ENCODE assay signal across 11 cellular contexts in the genomic region with DNA sequence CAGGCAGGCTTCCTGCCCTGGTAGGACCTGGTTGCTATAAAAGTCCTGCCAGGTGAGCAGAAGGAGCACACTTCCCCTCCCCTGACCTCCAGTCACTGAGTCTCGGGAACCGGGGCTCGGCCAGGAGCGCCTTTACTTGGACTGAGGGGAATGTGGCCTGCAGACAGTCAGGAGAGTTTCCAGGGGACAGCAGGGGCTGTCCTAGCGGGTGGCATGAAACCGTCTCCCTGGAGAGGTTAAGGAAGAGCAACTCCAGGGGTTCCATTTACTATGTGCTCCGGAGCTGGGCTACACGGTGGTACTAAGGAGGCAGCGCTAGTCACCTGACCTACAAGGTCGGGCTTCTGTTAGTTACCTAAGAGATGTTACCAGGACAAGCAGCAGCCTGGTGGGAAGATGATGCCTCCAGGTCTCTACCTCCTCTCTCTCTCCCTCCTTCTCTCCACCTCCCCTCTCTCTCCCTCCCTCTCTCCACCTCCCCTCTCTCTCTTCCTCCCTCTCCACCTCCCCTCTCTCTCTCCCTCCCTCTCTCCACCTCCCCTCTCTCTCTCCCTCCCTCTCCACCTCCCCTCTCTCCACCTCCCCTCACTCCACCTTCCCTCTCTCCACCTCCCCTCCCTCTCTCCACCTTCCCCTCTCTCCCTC. TPM values are rescaled to one million over a fixed set of nuclear protein-coding genes. Genes with fewer than 3 reads are reported as not detected.
DNase-seq lines count a peak whose midpoint lies in the region; ATAC-seq, FAIRE-seq and TF ChIP-seq lines count a peak whose summit lies in the region.
"Had no signal": no experiment of that assay in that cellular context is flagged by ENCODE, and none has a peak within 500 bp of the region (broad histone marks: within the 10 kb centered on the region; RNA-seq: fewer than 3 reads in every experiment).

No MANE protein-coding gene starts in this region.

- no peak overlapping the region for H3K27ac ChIP-seq in kidney (ENCODE audit: low read depth in 2 of 2, low read length in 2 of 2)
- H3K27ac ChIP-seq: lower lobe of right lung, stomach had no signal

- H3K9me3 ChIP-seq in T-helper 17 cell (ENCODE audit: control insufficient read depth, low read length, poor library complexity, severe bottlenecking) = no peaks in the 10 kb centered on the region
- no peaks in the 10 kb centered on the region for H3K9me3 ChIP-seq in kidney (ENCODE audit: control insufficient read depth in 1 of 2, low read length in 2 of 2)
- H3K9me3 ChIP-seq: lower lobe of right lung, stomach had no signal

- FAIRE-seq in kidney (lab: Jason Lieb, UNC) = no peak

- H3K27me3 Mint-ChIP-seq in T-helper 17 cell = no peaks in the 10 kb centered on the region

- ATAC-seq in T-helper 17 cell = no peak
- ATAC-seq in GM18909 (IDR thresholded peaks at IDR 0.05; ENCODE audit: poor library complexity, unreplicated experiment) = no peak
- ATAC-seq: lower lobe of right lung had no signal

- H3K27ac Mint-ChIP-seq in T-helper 17 cell = peak overlapping the region; percentile 87

- intact Hi-C loops in kidney (cut with DNase I) = no loop called here
- intact Hi-C loops in posterior cingulate gyrus (cut with DNase I) = no loop called here
- intact Hi-C loops in lower leg skin (cut with DNase I; ENCODE audit: low total_unique reads) = no loop called here

- H3K4me3 ChIP-seq in kidney (ENCODE audit: low read length in 2 of 2) (no peak overlapping the region), lower leg skin (ENCODE audit: low read depth, poor library complexity, severe bottlenecking) (no peak overlapping the region)
- H3K4me3 ChIP-seq: lower lobe of right lung, stomach had no signal

- no peak overlapping the region for H3K4me3 Mint-ChIP-seq in T-helper 17 cell
- H3K4me3 Mint-ChIP-seq: activated naive CD4-positive, alpha-beta T cell treated with anti-CD3 and anti-CD28 coated beads for 36 hours had no signal

- H3K36me3 ChIP-seq in kidney (ENCODE audit: control insufficient read depth in 1 of 2, insufficient read depth in 2 of 2, low read length in 2 of 2) = peaks cover 6 to 7% of the 10 kb centered on the region in 2 donors

- DNase-seq in DMS153 treated with DMSO at 0.1 percent for 48 hours (lab: John Stamatoyannopoulos, UW; ENCODE audit: unreplicated experiment) = peak; percentile 54
- peak; percentile 51 for DNase-seq in NCI-H1105 treated with DMSO at 0.1 percent for 48 hours (lab: John Stamatoyannopoulos, UW)
- DNase-seq in T-helper 17 cell = no peak
- peak; percentile 69 for DNase-seq in kidney
- no peak for DNase-seq in posterior cingulate gyrus
- DNase-seq in lower leg skin (ENCODE audit: low spot score in 2 of 2) = no peak
- no peak for DNase-seq in middle frontal gyrus (ENCODE audit: extremely low spot score, low spot score)
- DNase-seq: activated naive CD4-positive, alpha-beta T cell treated with anti-CD3 and anti-CD28 coated beads for 36 hours; lower lobe of right lung; stomach had no signal

- H3K36me3 Mint-ChIP-seq in T-helper 17 cell (ENCODE audit: low read depth) = no peaks in the 10 kb centered on the region

- H3K4me1 Mint-ChIP-seq in T-helper 17 cell = peaks cover 9% of the 10 kb centered on the region

- TF ChIP-seq CTCF in kidney (IDR thresholded peaks at IDR 0.05; ENCODE audit: borderline replicate concordance, extremely low read depth, insufficient read depth) = no peak
- TF ChIP-seq CTCF in lower leg skin (IDR thresholded peaks at IDR 0.05) = no peak

- peaks cover 0 to 9% of the 10 kb centered on the region in 2 donors for H3K4me1 ChIP-seq in kidney (ENCODE audit: control insufficient read depth in 1 of 2, insufficient read depth in 1 of 2, low read depth in 1 of 2, low read length in 2 of 2)

- 59 to 60% methylated on average over 8 to 10 of the region's 10 CpGs for WGBS in lower leg skin, 2 donors

- no peak overlapping the region for H3K9ac ChIP-seq in kidney (ENCODE audit: low read length in 2 of 2)

- no peak for TF ChIP-seq POLR2A in lower leg skin (IDR thresholded peaks at IDR 0.05)

RNA-seq across cellular contexts. Expression of gene CNOT3, which starts 4.1 kb away (rescaled TPM):
- total RNA-seq in T-helper 17 cell (10 to 100 TPM; 44.5 to 45.4 TPM), kidney (38.1 TPM), lower leg skin (10 to 100 TPM; 19.5 to 56.9 (median 37.1) TPM)
- 30.8 TPM for polyA plus RNA-seq in kidney (ENCODE audit: insufficient read depth, low read depth, low replicate concordance)

RNA-seq across cellular contexts. Expression of gene PRPF31, which starts 17.9 kb away (rescaled TPM):
- total RNA-seq in T-helper 17 cell = 10 to 100 TPM; 49.4 to 56.8 TPM
- total RNA-seq in kidney = 57.2 TPM
- 55.9 TPM for polyA plus RNA-seq in kidney (ENCODE audit: insufficient read depth, low read depth, low replicate concordance)
- 10 to 100 TPM; 39.2 to 65.1 (median 47.3) TPM for total RNA-seq in lower leg skin

RNA-seq across cellular contexts. Expression of gene TFPT, which starts 18.0 kb away (rescaled TPM):
- total RNA-seq in T-helper 17 cell = 10 to 100 TPM; 14.9 TPM
- total RNA-seq in kidney = 19.2 TPM
- 31.6 TPM for polyA plus RNA-seq in kidney (ENCODE audit: insufficient read depth, low read depth, low replicate concordance)
- total RNA-seq in lower leg skin = 10 to 100 TPM; 11.1 to 20.4 (median 16.0) TPM

RNA-seq across cellular contexts. Expression of gene LENG1, which starts 26.1 kb away (rescaled TPM):
- total RNA-seq in T-helper 17 cell (1 to 10 TPM; 8.0 to 9.0 TPM), kidney (8.0 TPM), lower leg skin (1 to 10 TPM; 6.0 to 8.4 (median 6.6) TPM)
- 12.2 TPM for polyA plus RNA-seq in kidney (ENCODE audit: insufficient read depth, low read depth, low replicate concordance)

RNA-seq across cellular contexts. Expression of gene NDUFA3, which starts 30.8 kb away (rescaled TPM):
- 10 to 100 TPM; 49.9 to 54.6 TPM for total RNA-seq in T-helper 17 cell
- total RNA-seq in kidney = 132 TPM
- 1,006 TPM for polyA plus RNA-seq in kidney (ENCODE audit: insufficient read depth, low read depth, low replicate concordance)
- 10 to 100 TPM in 3 of 4 donors, 1 to 10 TPM in 1; 2.7 to 39.4 (median 30.2) TPM for total RNA-seq in lower leg skin

Comparison
In these comparisons a context has a peak if more than half of its experiments do, and no peak if none do; other contexts are left out.
1. DNase-seq: peak in DMS153 treated with DMSO at 0.1 percent for 48 hours (single experiment), NCI-H1105 treated with DMSO at 0.1 percent for 48 hours (single experiment) and kidney (single experiment); none in T-helper 17 cell (0 of 3), posterior cingulate gyrus (0 of 10), lower leg skin (0 of 2) and middle frontal gyrus (single experiment).